Comparison of ENCODE assay signal across 1 cellular context in the genomic region with DNA sequence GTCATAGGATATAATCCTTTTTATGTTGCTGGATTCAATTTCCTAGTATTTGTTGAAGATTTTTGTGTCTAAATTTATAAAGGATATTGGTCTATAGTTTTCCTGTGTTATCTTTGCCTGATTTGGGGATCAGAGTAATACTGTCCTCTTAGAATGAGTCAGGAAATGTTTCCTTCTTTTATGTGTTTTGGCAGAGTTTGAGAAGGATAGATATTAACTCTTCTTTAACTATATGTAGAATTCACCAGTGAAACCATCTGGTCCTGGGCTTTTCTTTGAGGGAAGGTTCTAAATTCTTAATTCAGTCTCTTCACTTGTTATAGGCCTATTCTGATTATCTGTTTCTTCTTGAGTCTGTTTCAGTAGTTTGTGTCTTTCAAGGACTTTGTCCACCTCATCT.
TF ChIP-seq lines count a peak whose summit lies in the region.

No MANE protein-coding gene starts in this region.

TF ChIP-seq in SK-N-SH treated with all-trans-retinoic acid at 6 μM for 48 hours, 23 proteins besides CTCF, POLR2A, EP300 and RAD21 (continued from another document):
- TF ChIP-seq, protein P1, sequence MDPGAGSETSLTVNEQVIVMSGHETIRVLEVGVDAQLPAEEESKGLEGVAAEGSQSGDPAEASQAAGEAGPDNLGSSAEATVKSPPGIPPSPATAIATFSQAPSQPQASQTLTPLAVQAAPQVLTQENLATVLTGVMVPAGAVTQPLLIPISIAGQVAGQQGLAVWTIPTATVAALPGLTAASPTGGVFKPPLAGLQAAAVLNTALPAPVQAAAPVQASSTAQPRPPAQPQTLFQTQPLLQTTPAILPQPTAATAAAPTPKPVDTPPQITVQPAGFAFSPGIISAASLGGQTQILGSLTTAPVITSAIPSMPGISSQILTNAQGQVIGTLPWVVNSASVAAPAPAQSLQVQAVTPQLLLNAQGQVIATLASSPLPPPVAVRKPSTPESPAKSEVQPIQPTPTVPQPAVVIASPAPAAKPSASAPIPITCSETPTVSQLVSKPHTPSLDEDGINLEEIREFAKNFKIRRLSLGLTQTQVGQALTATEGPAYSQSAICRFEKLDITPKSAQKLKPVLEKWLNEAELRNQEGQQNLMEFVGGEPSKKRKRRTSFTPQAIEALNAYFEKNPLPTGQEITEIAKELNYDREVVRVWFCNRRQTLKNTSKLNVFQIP (CRISPR knock-in tag; IDR thresholded peaks at IDR 0.05; ENCODE audit: borderline replicate concordance, low read depth), result no peak
- TF ChIP-seq TOX (CRISPR knock-in tag; IDR thresholded peaks at IDR 0.05; ENCODE audit: borderline replicate concordance), result no peak
- no peak for TF ChIP-seq ISL1 (CRISPR knock-in tag; IDR thresholded peaks at IDR 0.05)
- no peak for TF ChIP-seq ESRRG (CRISPR knock-in tag; IDR thresholded peaks at IDR 0.05)
TF ChIP-seq in SK-N-SH treated with all-trans-retinoic acid at 6 μM for 48 hours: peak in this region for 0.
